Comparison of ENCODE assay signal across 8 cellular contexts in genomic region chr11:17504330-17505107, GRCh38. TPM values are rescaled to one million over a fixed set of nuclear protein-coding genes. Genes with fewer than 3 reads are reported as not detected.
DNase-seq lines count a peak whose midpoint lies in the region; ATAC-seq and TF ChIP-seq lines count a peak whose summit lies in the region.

No MANE protein-coding gene starts in this region.

- WGBS in lower leg skin, 2 donors = 32 to 39% methylated on average over 9 of the region's 9 CpGs

- no peaks in the 10 kb centered on the region for H3K36me3 Mint-ChIP-seq in activated CD4-positive, alpha-beta T cell treated with anti-CD3 and anti-CD28 coated beads, Interleukin-2, amount 10 ng/mL, durations not matched to agents 7 days and 5 days (ENCODE audit: low read depth)

- H3K9me3 Mint-ChIP-seq in activated CD4-positive, alpha-beta T cell treated with anti-CD3 and anti-CD28 coated beads, Interleukin-2, amount 10 ng/mL, durations not matched to agents 7 days and 5 days = no peaks in the 10 kb centered on the region

- H3K27ac Mint-ChIP-seq in activated CD4-positive, alpha-beta T cell treated with anti-CD3 and anti-CD28 coated beads, Interleukin-2, amount 10 ng/mL, durations not matched to agents 7 days and 5 days = no peak overlapping the region

- no peak for TF ChIP-seq POLR2A in lower leg skin (IDR thresholded peaks at IDR 0.05)

- no peaks in the 10 kb centered on the region for H3K4me1 Mint-ChIP-seq in activated CD4-positive, alpha-beta T cell treated with anti-CD3 and anti-CD28 coated beads, Interleukin-2, amount 10 ng/mL, durations not matched to agents 7 days and 5 days

- peak; percentile 49 for DNase-seq in NCI-H460 (ENCODE audit: extremely low read depth, low read depth)
- peak; percentile 85 for DNase-seq in activated CD4-positive, alpha-beta T cell treated with anti-CD3 and anti-CD28 coated beads, Interleukin-2, amount 10 ng/mL, durations not matched to agents 7 days and 5 days
- DNase-seq in choroid plexus epithelial cell (ENCODE audit: low read depth) = peak; percentile 79
- peak; percentile 54 to 91 for DNase-seq in lower leg skin (ENCODE audit: low spot score in 2 of 2)
- peak; percentile 56 to 78 (median 71) for DNase-seq in stimulated activated CD4-positive, alpha-beta T cell treated with anti-CD3 and anti-CD28 coated beads, TNF-alpha, amount 100 ng/mL, for 48 hours (ENCODE audit: low read depth in 3 of 3)

- CTCF ChIA-PET in activated CD4-positive, alpha-beta T cell treated with anti-CD3 and anti-CD28 coated beads, Interleukin-2, amount 10 ng/mL, durations not matched to agents 7 days and 5 days (lab: Charles Lee) = interaction anchor here (0.7 to 0.8 kb wide), 3 partner anchors 9 to 674 kb away, joined by 3 to 4 read pairs (median 3); no protein-coding TSS in a partner anchor

- H3K4me3 ChIP-seq in choroid plexus epithelial cell (ENCODE audit: low read depth, low read length) = no peak overlapping the region
- H3K4me3 ChIP-seq in lower leg skin (ENCODE audit: low read depth, poor library complexity, severe bottlenecking) = no peak overlapping the region

- intact Hi-C loops in lower leg skin (cut with DNase I; ENCODE audit: low total_unique reads) = loop anchor here (2.0 to 5.0 kb wide), 2 partner anchors 120 to 272 kb away; no protein-coding TSS in a partner anchor

- H3K27me3 Mint-ChIP-seq in activated CD4-positive, alpha-beta T cell treated with anti-CD3 and anti-CD28 coated beads, Interleukin-2, amount 10 ng/mL, durations not matched to agents 7 days and 5 days = no peaks in the 10 kb centered on the region

- ATAC-seq in HG03432 (IDR thresholded peaks at IDR 0.05; ENCODE audit: unreplicated experiment) (peak; percentile 80), HG02840 (IDR thresholded peaks at IDR 0.05; ENCODE audit: low FRiP score, unreplicated experiment) (no peak)

- TF ChIP-seq CTCF in GM12874 (IDR thresholded peaks at IDR 0.05; ENCODE audit: insufficient read depth, low read depth, low read length) = peak; percentile 76
- TF ChIP-seq CTCF in choroid plexus epithelial cell (conservative IDR thresholded peaks at IDR 0.05; ENCODE audit: low read depth, low read length) = peak; percentile 94
- TF ChIP-seq CTCF in lower leg skin (IDR thresholded peaks at IDR 0.05) = peak in 1 of 3 donors; percentile 47

- POLR2A ChIA-PET in activated CD4-positive, alpha-beta T cell treated with anti-CD3 and anti-CD28 coated beads, Interleukin-2, amount 10 ng/mL, durations not matched to agents 7 days and 5 days (lab: Charles Lee) = no interaction called here

- no peak overlapping the region for H3K4me3 Mint-ChIP-seq in activated CD4-positive, alpha-beta T cell treated with anti-CD3 and anti-CD28 coated beads, Interleukin-2, amount 10 ng/mL, durations not matched to agents 7 days and 5 days

RNA-seq across cellular contexts. Expression of gene ABCC8, which starts 27.9 kb away (rescaled TPM):
- not detected in 2 replicates for total RNA-seq in NCI-H460 (2014; rRNA removed; shearing (Covaris generic))
- polyA plus RNA-seq in NCI-H460 (2014; cell fraction: nucleus; rRNA removed) = not detected in 2 replicates
- not detected for total RNA-seq in activated CD4-positive, alpha-beta T cell treated with anti-CD3 and anti-CD28 coated beads, Interleukin-2, amount 10 ng/mL, durations not matched to agents 7 days and 5 days
- total RNA-seq in lower leg skin = under 1 TPM in 3 of 4 donors, not detected in 1; 0.11 to 0.34 (median 0.26) TPM

RNA-seq across cellular contexts. Expression of gene USH1C, which starts 39.7 kb away (rescaled TPM):
- 24.6 and 35.4 TPM in 2 replicates for total RNA-seq in NCI-H460 (2014; rRNA removed; shearing (Covaris generic))
- polyA plus RNA-seq in NCI-H460 (2014; cell fraction: nucleus; rRNA removed) = 78.5 and 121 TPM in 2 replicates
- total RNA-seq in activated CD4-positive, alpha-beta T cell treated with anti-CD3 and anti-CD28 coated beads, Interleukin-2, amount 10 ng/mL, durations not matched to agents 7 days and 5 days = not detected
- total RNA-seq in lower leg skin = 1 to 10 TPM in 1 of 4 donors, under 1 TPM in 1, not detected in 2; 0.29 to 3.2 TPM

RNA-seq across cellular contexts. Expression of gene OTOG, which starts 42.5 kb away (rescaled TPM):
- 0.06 TPM in 1 of 2 replicates, not detected in the other for total RNA-seq in NCI-H460 (2014; rRNA removed; shearing (Covaris generic))
- 0.05 and 0.24 TPM in 2 replicates for polyA plus RNA-seq in NCI-H460 (2014; cell fraction: nucleus; rRNA removed)
- total RNA-seq in activated CD4-positive, alpha-beta T cell treated with anti-CD3 and anti-CD28 coated beads, Interleukin-2, amount 10 ng/mL, durations not matched to agents 7 days and 5 days = not detected
- total RNA-seq in lower leg skin = not detected
